Comparison of ENCODE assay signal across 1 cellular context in genomic region chr17:39210093-39210434, GRCh38.
TF ChIP-seq lines count a peak whose summit lies in the region.

No MANE protein-coding gene starts in this region.

TF ChIP-seq in GM23338, 12 proteins besides CTCF, POLR2A, EP300 and RAD21 (continued from another document):
- TF ChIP-seq, protein P1, sequence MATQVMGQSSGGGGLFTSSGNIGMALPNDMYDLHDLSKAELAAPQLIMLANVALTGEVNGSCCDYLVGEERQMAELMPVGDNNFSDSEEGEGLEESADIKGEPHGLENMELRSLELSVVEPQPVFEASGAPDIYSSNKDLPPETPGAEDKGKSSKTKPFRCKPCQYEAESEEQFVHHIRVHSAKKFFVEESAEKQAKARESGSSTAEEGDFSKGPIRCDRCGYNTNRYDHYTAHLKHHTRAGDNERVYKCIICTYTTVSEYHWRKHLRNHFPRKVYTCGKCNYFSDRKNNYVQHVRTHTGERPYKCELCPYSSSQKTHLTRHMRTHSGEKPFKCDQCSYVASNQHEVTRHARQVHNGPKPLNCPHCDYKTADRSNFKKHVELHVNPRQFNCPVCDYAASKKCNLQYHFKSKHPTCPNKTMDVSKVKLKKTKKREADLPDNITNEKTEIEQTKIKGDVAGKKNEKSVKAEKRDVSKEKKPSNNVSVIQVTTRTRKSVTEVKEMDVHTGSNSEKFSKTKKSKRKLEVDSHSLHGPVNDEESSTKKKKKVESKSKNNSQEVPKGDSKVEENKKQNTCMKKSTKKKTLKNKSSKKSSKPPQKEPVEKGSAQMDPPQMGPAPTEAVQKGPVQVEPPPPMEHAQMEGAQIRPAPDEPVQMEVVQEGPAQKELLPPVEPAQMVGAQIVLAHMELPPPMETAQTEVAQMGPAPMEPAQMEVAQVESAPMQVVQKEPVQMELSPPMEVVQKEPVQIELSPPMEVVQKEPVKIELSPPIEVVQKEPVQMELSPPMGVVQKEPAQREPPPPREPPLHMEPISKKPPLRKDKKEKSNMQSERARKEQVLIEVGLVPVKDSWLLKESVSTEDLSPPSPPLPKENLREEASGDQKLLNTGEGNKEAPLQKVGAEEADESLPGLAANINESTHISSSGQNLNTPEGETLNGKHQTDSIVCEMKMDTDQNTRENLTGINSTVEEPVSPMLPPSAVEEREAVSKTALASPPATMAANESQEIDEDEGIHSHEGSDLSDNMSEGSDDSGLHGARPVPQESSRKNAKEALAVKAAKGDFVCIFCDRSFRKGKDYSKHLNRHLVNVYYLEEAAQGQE (IDR thresholded peaks at IDR 0.05; ENCODE audit: unreplicated experiment) = no peak
- no peak for TF ChIP-seq EZH2 (IDR thresholded peaks at IDR 0.05; ENCODE audit: low read depth, unreplicated experiment)
- TF ChIP-seq JUNB (IDR thresholded peaks at IDR 0.05; ENCODE audit: unreplicated experiment) = no peak
- TF ChIP-seq POLR2AphosphoS5 (IDR thresholded peaks at IDR 0.05; ENCODE audit: low read depth) = no peak
- no peak for TF ChIP-seq ZNF462 (CRISPR knock-in tag; IDR thresholded peaks at IDR 0.05)
- no peak for TF ChIP-seq ZNF331 (CRISPR knock-in tag; IDR thresholded peaks at IDR 0.05; ENCODE audit: low read depth)
- no peak for TF ChIP-seq STAT1 (IDR thresholded peaks at IDR 0.05; ENCODE audit: unreplicated experiment)
- no peak for TF ChIP-seq ZNF114 (CRISPR knock-in tag; IDR thresholded peaks at IDR 0.05)
TF ChIP-seq in GM23338: peak in this region for 0.
